ENCODE assay signal across 8 cellular contexts in the genomic region with DNA sequence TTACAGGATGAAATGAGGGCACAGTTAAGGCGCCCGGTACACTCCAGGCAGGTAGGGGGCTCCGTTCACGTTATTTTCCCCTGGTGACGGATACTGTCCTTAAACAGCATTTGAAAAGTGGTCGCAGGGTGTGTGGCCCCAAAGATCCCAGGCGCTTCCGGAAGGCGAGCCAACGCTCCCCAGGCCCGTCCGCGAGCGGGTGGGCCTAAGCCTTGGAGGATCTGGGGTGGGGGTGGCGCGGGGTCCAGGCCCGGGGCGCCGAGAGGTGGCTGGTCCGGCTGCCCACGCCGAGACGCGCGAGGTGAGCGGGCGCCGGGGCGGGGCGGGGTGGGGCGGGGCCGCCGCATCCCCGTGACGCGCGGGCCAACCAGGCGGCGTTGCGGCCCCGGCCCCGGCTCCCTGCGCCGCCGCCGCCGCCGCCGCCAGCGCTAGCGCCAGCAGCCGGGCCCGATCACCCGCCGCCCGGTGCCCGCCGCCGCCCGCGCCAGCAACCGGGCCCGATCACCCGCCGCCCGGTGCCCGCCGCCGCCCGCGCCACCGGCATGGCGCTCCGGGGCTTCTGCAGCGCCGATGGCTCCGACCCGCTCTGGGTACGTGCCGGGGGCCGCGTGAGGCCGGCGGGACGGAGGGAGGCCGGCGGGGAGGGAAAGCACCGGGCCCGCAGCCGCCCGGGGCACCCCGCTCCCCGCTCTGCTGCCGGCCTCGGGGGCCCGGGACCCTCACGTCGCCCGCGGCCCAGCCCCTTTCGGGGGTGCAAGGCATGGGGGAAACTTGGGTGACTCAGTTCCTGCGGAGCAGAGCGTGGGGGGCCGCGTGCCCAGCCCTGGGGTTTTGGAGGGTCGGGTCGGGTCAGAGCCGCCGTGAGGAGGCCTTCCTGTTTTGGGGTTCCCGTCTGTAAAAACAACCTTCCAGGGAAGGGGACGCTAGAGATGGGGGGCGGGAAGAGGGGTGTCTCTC. TPM values are rescaled to one million over a fixed set of nuclear protein-coding genes. Genes with fewer than 3 reads are reported as not detected.
DNase-seq lines count a peak whose midpoint lies in the region; ATAC-seq, FAIRE-seq and TF ChIP-seq lines count a peak whose summit lies in the region.

TSS of gene ABCC1 (plus strand) at position 407 of the 957 bp plus-strand sequence. CDS start at position 543, 136 bp downstream.

- peak within 1 kb of the TSS; percentile 97 for H3K27ac Mint-ChIP-seq in activated CD8-positive, alpha-beta memory T cell treated with anti-CD3 and anti-CD28 coated beads, Interleukin-2, amount 10 ng/mL, durations not matched to agents 7 days and 5 days
- H3K27ac Mint-ChIP-seq in stimulated activated memory B cell treated with anti-CD40 and anti-IgM and Interleukin-4, amounts not matched to agents 10 μg/mL and 1 μg/mL and 100 μg/mL, for 72 hours: peak within 1 kb of the TSS; percentile 94

- no peaks in the 10 kb centered on the region for H3K27me3 ChIP-seq in muscle layer of colon (ENCODE audit: control insufficient read depth in 1 of 2, insufficient read depth in 2 of 2, low read length in 2 of 2)

- peak within 1 kb of the TSS; percentile 91 for H3K4me3 Mint-ChIP-seq in activated CD8-positive, alpha-beta memory T cell treated with anti-CD3 and anti-CD28 coated beads, Interleukin-2, amount 10 ng/mL, durations not matched to agents 7 days and 5 days
- H3K4me3 Mint-ChIP-seq in stimulated activated memory B cell treated with anti-CD40 and anti-IgM and Interleukin-4, amounts not matched to agents 10 μg/mL and 1 μg/mL and 100 μg/mL, for 72 hours: peak within 1 kb of the TSS; percentile 98

- FAIRE-seq in H54 (lab: Jason Lieb, UNC): no peak

- in situ Hi-C loops in G401 (cut with HindIII; ENCODE audit: low sequenced_read_pairs): no loop called here

- CTCF ChIA-PET in activated CD8-positive, alpha-beta memory T cell treated with anti-CD3 and anti-CD28 coated beads, Interleukin-2, amount 10 ng/mL, durations not matched to agents 7 days and 5 days (lab: Charles Lee): interaction anchor here (0.9 to 2.2 kb wide), 4 partner anchors 10 to 96 kb away, joined by 3 to 11 read pairs (median 4); partner anchors contain the start of gene CEP20

- H3K27me3 Mint-ChIP-seq in activated CD8-positive, alpha-beta memory T cell treated with anti-CD3 and anti-CD28 coated beads, Interleukin-2, amount 10 ng/mL, durations not matched to agents 7 days and 5 days: no peaks in the 10 kb centered on the region
- no peaks in the 10 kb centered on the region for H3K27me3 Mint-ChIP-seq in stimulated activated memory B cell treated with anti-CD40 and anti-IgM and Interleukin-4, amounts not matched to agents 10 μg/mL and 1 μg/mL and 100 μg/mL, for 72 hours

- H3K9ac ChIP-seq in muscle layer of colon (ENCODE audit: low read length): peak within 1 kb of the TSS; percentile 86

- TF ChIP-seq POLR2A in H54 (IDR thresholded peaks at IDR 0.05; ENCODE audit: low read depth, low read length): 0 out of 2 replicates have a peak, but pooled peaks have one; percentile 27

- H3K9me3 Mint-ChIP-seq in activated CD8-positive, alpha-beta memory T cell treated with anti-CD3 and anti-CD28 coated beads, Interleukin-2, amount 10 ng/mL, durations not matched to agents 7 days and 5 days (ENCODE audit: low read depth): no peaks in the 10 kb centered on the region
- no peaks in the 10 kb centered on the region for H3K9me3 Mint-ChIP-seq in stimulated activated memory B cell treated with anti-CD40 and anti-IgM and Interleukin-4, amounts not matched to agents 10 μg/mL and 1 μg/mL and 100 μg/mL, for 72 hours

- DNase-seq in G401 (ENCODE audit: low spot score) (peak; percentile 50), H54 (ENCODE audit: insufficient read length, low spot score) (peak; percentile 59), NCI-H2171 (lab: John Stamatoyannopoulos, UW) (peak; percentile 21), epidermal melanocyte (ENCODE audit: insufficient read length, low spot score) (peak; percentile 48), NCI-H1048 (lab: John Stamatoyannopoulos, UW) (no peak)
- peak; percentile 67 for DNase-seq in activated CD8-positive, alpha-beta memory T cell treated with anti-CD3 and anti-CD28 coated beads, Interleukin-2, amount 10 ng/mL, durations not matched to agents 7 days and 5 days

- H3K9me3 ChIP-seq in muscle layer of colon (ENCODE audit: low read length): no peaks in the 10 kb centered on the region

- peaks cover 42% of the 10 kb centered on the region for H3K4me1 ChIP-seq in muscle layer of colon (ENCODE audit: insufficient read depth, low read length)

- no peaks in the 10 kb centered on the region for H3K36me3 ChIP-seq in muscle layer of colon (ENCODE audit: insufficient read depth, low read length)

- H3K36me3 Mint-ChIP-seq in activated CD8-positive, alpha-beta memory T cell treated with anti-CD3 and anti-CD28 coated beads, Interleukin-2, amount 10 ng/mL, durations not matched to agents 7 days and 5 days: peaks cover 15% of the 10 kb centered on the region
- H3K36me3 Mint-ChIP-seq in stimulated activated memory B cell treated with anti-CD40 and anti-IgM and Interleukin-4, amounts not matched to agents 10 μg/mL and 1 μg/mL and 100 μg/mL, for 72 hours: no peaks in the 10 kb centered on the region

- peak within 1 kb of the TSS; percentile 79 to 88 for H3K4me3 ChIP-seq in muscle layer of colon (ENCODE audit: low read depth in 1 of 2, low read length in 2 of 2)

- peak; percentile 85 for ATAC-seq in activated CD8-positive, alpha-beta memory T cell treated with anti-CD3 and anti-CD28 coated beads, Interleukin-2, amount 10 ng/mL, durations not matched to agents 7 days and 5 days
- ATAC-seq in stimulated activated memory B cell treated with anti-CD40 and anti-IgM and Interleukin-4, amounts not matched to agents 10 μg/mL and 1 μg/mL and 100 μg/mL, for 72 hours: peak; percentile 85

- peaks cover 40% of the 10 kb centered on the region for H3K4me1 Mint-ChIP-seq in activated CD8-positive, alpha-beta memory T cell treated with anti-CD3 and anti-CD28 coated beads, Interleukin-2, amount 10 ng/mL, durations not matched to agents 7 days and 5 days
- peaks cover 57% of the 10 kb centered on the region for H3K4me1 Mint-ChIP-seq in stimulated activated memory B cell treated with anti-CD40 and anti-IgM and Interleukin-4, amounts not matched to agents 10 μg/mL and 1 μg/mL and 100 μg/mL, for 72 hours

- peak within 1 kb of the TSS; percentile 77 for H3K27ac ChIP-seq in muscle layer of colon (ENCODE audit: low read depth, low read length)

RNA-seq across cellular contexts. Expression of gene ABCC1, which starts in this region (rescaled TPM):
- 22.4 and 26.4 TPM in 2 replicates for total RNA-seq in G401 (2014; rRNA removed; shearing (Covaris generic))
- 10 to 100 TPM; 54.9 to 76.8 TPM for total RNA-seq in activated CD8-positive, alpha-beta memory T cell treated with anti-CD3 and anti-CD28 coated beads, Interleukin-2, amount 10 ng/mL, durations not matched to agents 7 days and 5 days
